9 cellular contexts compared by ENCODE assay signal in the genomic region with DNA sequence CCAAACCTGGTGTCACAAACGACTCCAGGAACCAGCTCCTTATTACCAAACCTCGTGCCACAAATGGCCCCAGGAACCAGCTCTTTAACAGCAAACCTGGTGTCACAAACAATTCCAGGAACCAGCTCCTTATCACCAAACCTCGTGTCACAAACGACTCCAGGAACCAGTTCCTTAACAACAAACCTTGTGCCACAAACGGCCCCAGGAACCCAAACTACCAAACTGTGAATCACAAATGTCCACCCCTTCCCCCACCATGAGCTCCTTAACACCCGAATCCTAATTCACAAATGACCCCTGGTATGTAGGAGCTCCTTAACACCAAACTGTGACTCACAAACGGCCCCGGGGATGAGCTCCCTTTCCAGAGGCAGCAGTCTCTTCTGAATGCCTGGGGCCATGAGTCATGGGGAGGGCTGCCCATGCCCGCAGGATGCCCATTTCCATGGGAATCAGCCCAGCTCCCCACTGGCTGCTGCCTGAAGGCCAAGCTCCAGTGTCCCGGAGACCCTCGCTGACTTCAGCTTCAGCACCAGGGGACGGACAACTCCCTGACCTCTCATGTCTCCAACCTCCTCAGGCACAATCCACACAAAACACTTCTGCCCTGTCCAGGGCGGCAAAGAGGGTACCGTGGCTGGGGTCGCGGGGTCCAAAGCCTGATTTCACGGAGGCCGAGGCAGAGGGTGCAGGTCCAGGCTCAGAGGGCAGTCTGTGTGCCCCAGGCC.
A peak's percentile ranks its signal among the peaks of the same experiment; 100 is the strongest.
DNase-seq lines count a peak whose midpoint lies in the region; ATAC-seq lines count a peak whose summit lies in the region.
"Had no signal": no experiment of that assay in that cellular context is flagged by ENCODE, and none has a peak within 500 bp of the region (broad histone marks: within the 10 kb centered on the region; RNA-seq: fewer than 3 reads in every experiment).

No MANE protein-coding gene starts in this region.

- H2AK5ac ChIP-seq in trophoblast cell (ENCODE audit: low read length) = no peak overlapping the region

- H3K18ac ChIP-seq in trophoblast cell (ENCODE audit: low read length) = no peak overlapping the region

- no peak overlapping the region for H3K9ac ChIP-seq in trophoblast cell (ENCODE audit: low read length)

- H3K79me2 ChIP-seq in trophoblast cell (ENCODE audit: control insufficient read depth, insufficient read depth, low read length, poor library complexity) = no peaks in the 10 kb centered on the region

- H3K27ac ChIP-seq in trophoblast cell (ENCODE audit: low read depth, low read length) = no peak overlapping the region

- ATAC-seq in central memory CD8-positive, alpha-beta T cell (replicated peaks; ENCODE audit: extremely low read depth, poor library complexity, severe bottlenecking) = no peak
- ATAC-seq in GM18502 (IDR thresholded peaks at IDR 0.05; ENCODE audit: poor library complexity, unreplicated experiment) = no peak

- no peak overlapping the region for H2AFZ ChIP-seq in trophoblast cell (ENCODE audit: insufficient read depth, low read length, poor library complexity)

- H3K9me3 ChIP-seq in trophoblast cell (ENCODE audit: insufficient read depth, low read depth, low read length) = peaks cover 13% of the 10 kb centered on the region

- H3K9me3 Mint-ChIP-seq in central memory CD8-positive, alpha-beta T cell = no peaks in the 10 kb centered on the region

- no peaks in the 10 kb centered on the region for H3K79me1 ChIP-seq in trophoblast cell (ENCODE audit: low read length)

- peak overlapping the region; percentile 42 for H3K27ac Mint-ChIP-seq in central memory CD8-positive, alpha-beta T cell (ENCODE audit: low read depth)

- peaks cover 15% of the 10 kb centered on the region for H3K36me3 Mint-ChIP-seq in central memory CD8-positive, alpha-beta T cell (ENCODE audit: insufficient read depth)

- no peak overlapping the region for H3K4me3 ChIP-seq in trophoblast cell (ENCODE audit: low read depth, low read length)

- H3K4me3 Mint-ChIP-seq in central memory CD8-positive, alpha-beta T cell = no peak overlapping the region
- H3K4me3 Mint-ChIP-seq: IgD-negative memory B cell had no signal

- DNase-seq in GM04504 (ENCODE audit: low read depth) (peak; percentile 75), NCI-H460 (ENCODE audit: extremely low read depth, low read depth) (peak; percentile 59), trophoblast cell (peak; percentile 81 to 91), UCSD-AML1 (lab: John Stamatoyannopoulos, UW; ENCODE audit: unreplicated experiment) (no peak)
- no peak for DNase-seq in central memory CD8-positive, alpha-beta T cell (ENCODE audit: low spot score in 2 of 2)
- no peak for DNase-seq in stimulated activated CD4-positive, alpha-beta T cell treated with anti-CD3 and anti-CD28 coated beads, Interleukin-1b, Interleukin-23, amount 100 ng/mL, for 48 hours
- DNase-seq: stimulated activated CD4-positive, alpha-beta T cell treated with anti-CD3 and anti-CD28 coated beads, Interleukin-4, amount 100 ng/mL, for 4 hours had no signal

- peaks cover 18 to 19% of the 10 kb centered on the region in 2 experiments for H3K4me1 ChIP-seq in trophoblast cell (ENCODE audit: control insufficient read depth in 1 of 2, insufficient read depth in 2 of 2, low read length in 2 of 2)

- H3K4ac ChIP-seq in trophoblast cell (ENCODE audit: low read depth, low read length) = no peak overlapping the region

- no peak overlapping the region for H2BK120ac ChIP-seq in trophoblast cell (ENCODE audit: insufficient read depth, low read length, poor library complexity)

- peaks cover 8 to 13% of the 10 kb centered on the region in 2 experiments for H3K36me3 ChIP-seq in trophoblast cell (ENCODE audit: control insufficient read depth in 1 of 2, insufficient read depth in 2 of 2, low read length in 2 of 2)

- no CpG with 5 or more reads among the region's 18 CpGs for WGBS in trophoblast cell (ENCODE audit: extremely low coverage, insufficient coverage, insufficient read length)

- H4K12ac ChIP-seq in trophoblast cell (ENCODE audit: low read depth, low read length) = no peak overlapping the region

- H3K23ac ChIP-seq in trophoblast cell (ENCODE audit: low read length) = no peak overlapping the region

- H2BK12ac ChIP-seq in trophoblast cell (ENCODE audit: low read length) = no peak overlapping the region

- H4K91ac ChIP-seq in trophoblast cell (ENCODE audit: low read depth, low read length) = no peak overlapping the region

- H3K4me1 Mint-ChIP-seq in central memory CD8-positive, alpha-beta T cell = peaks cover 41% of the 10 kb centered on the region

- no peaks in the 10 kb centered on the region for H3K27me3 Mint-ChIP-seq in central memory CD8-positive, alpha-beta T cell
- H3K27me3 Mint-ChIP-seq: IgD-negative memory B cell had no signal

- H4K8ac ChIP-seq in trophoblast cell (ENCODE audit: low read depth, low read length) = no peak overlapping the region

- H3K4me2 ChIP-seq in trophoblast cell (ENCODE audit: low read length) = no peak overlapping the region

- no peak overlapping the region for H3K14ac ChIP-seq in trophoblast cell (ENCODE audit: low read length)

- no peaks in the 10 kb centered on the region for H3K27me3 ChIP-seq in trophoblast cell (ENCODE audit: insufficient read depth, low read length)

- H2BK5ac ChIP-seq in trophoblast cell (ENCODE audit: low read depth, low read length, poor library complexity) = no peak overlapping the region

Comparison
In these comparisons a context has a peak if more than half of its experiments do, and no peak if none do; other contexts are left out.
1. DNase-seq: peak in GM04504 (single experiment), NCI-H460 (single experiment) and trophoblast cell (2 of 2); none in central memory CD8-positive, alpha-beta T cell (0 of 2), stimulated activated CD4-positive, alpha-beta T cell treated with anti-CD3 and anti-CD28 coated beads, Interleukin-1b, Interleukin-23, amount 100 ng/mL, for 48 hours (single experiment) and UCSD-AML1 (single experiment).